In the genomic region with DNA sequence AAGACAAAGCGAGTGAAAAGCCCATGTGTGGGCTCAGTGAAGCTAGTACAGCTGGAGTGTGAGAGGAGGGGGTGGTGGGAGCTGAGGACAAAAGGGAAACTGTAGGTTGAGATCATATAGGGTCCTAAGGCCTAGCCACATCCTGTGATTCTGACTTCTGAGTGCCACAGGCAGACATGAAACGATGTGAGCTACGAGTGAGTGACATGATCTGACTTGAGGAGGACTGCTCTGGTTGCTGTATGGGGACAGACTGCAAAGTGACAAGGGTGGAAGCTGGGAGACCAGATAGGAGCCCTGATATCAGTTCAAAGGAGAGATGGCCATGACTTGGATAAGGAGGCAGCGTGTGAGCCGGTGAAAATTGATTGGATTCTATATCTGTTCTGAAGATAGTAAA, we compare ENCODE assay signal across 8 cellular contexts.
DNase-seq lines count a peak whose midpoint lies in the region; ATAC-seq, FAIRE-seq and TF ChIP-seq lines count a peak whose summit lies in the region.

No MANE protein-coding gene starts in this region.

- FAIRE-seq in D721Med (lab: Jason Lieb, UNC): no peak

- H3K9me3 Mint-ChIP-seq in T-cell: no peaks in the 10 kb centered on the region

- H3K4me3 ChIP-seq in DND-41 (ENCODE audit: low read depth in 1 of 2, low read length in 2 of 2) (peak overlapping the region in 1 of 2 experiments; percentile 48; a peak in 2 of 4 replicates), coronary artery (no peak overlapping the region), testis (no peak overlapping the region)

- no peaks in the 10 kb centered on the region for H3K27me3 Mint-ChIP-seq in T-cell

- ATAC-seq in DND-41 (ENCODE audit: insufficient read depth, low read depth) (peak; percentile 96), GM21786 (IDR thresholded peaks at IDR 0.05; ENCODE audit: unreplicated experiment) (peak; percentile 82), T-cell (replicated peaks in 1 of 4) (peak; percentile 80 to 91 (median 90))

- no peaks in the 10 kb centered on the region for H3K79me2 ChIP-seq in DND-41 (ENCODE audit: insufficient read depth, low read length)

- no peak for TF ChIP-seq CTCF in DND-41 (IDR thresholded peaks at IDR 0.05; ENCODE audit: borderline replicate concordance, extremely low read depth, low read length, poor library complexity, severe bottlenecking)
- no peak for TF ChIP-seq CTCF in coronary artery (IDR thresholded peaks at IDR 0.05)
- TF ChIP-seq CTCF in testis (IDR thresholded peaks at IDR 0.05): no peak
- TF ChIP-seq CTCF in D721Med (IDR thresholded peaks at IDR 0.05; ENCODE audit: insufficient read depth, missing control alignments): no peak

- CTCF ChIA-PET in T-cell (lab: Charles Lee): interaction anchor here in 1 of 2 donors (0.7 to 2.6 kb wide), 3 partner anchors 10 to 40 kb away, joined by 3 to 13 read pairs (median 3); no protein-coding TSS in a partner anchor

- no peak for TF ChIP-seq POLR2A in testis (IDR thresholded peaks at IDR 0.05)

- peaks cover 70 to 78% (median 77%) of the 10 kb centered on the region in 3 donors for H3K4me1 Mint-ChIP-seq in T-cell

- H3K4me3 Mint-ChIP-seq in T-cell: peak overlapping the region; percentile 73 to 81 (median 80)

- H3K36me3 Mint-ChIP-seq in T-cell: no peaks in the 10 kb centered on the region

- intact Hi-C loops in testis (cut with DNase I; ENCODE audit: low total_unique reads) (no loop called here), posterior cingulate gyrus (cut with DNase I) (no loop called here)

- H3K4me1 ChIP-seq in DND-41 (ENCODE audit: insufficient read depth, low read length) (peaks cover 44% of the 10 kb centered on the region), testis (peaks cover 60% of the 10 kb centered on the region)

- peak overlapping the region; percentile 98 to 99 for H3K27ac Mint-ChIP-seq in T-cell

- H3K36me3 ChIP-seq in DND-41 (ENCODE audit: insufficient read depth, low read length) (no peaks in the 10 kb centered on the region), testis (ENCODE audit: low read depth, missing control alignments) (no peaks in the 10 kb centered on the region)

- peak overlapping the region; percentile 55 for H3K9ac ChIP-seq in DND-41 (ENCODE audit: low read depth, low read length)

- WGBS in testis, 2 donors: 74 to 75% methylated on average over 5 of the region's 5 CpGs

- peak overlapping the region; percentile 46 for H2AFZ ChIP-seq in DND-41 (ENCODE audit: low read depth, low read length)

- H3K27ac ChIP-seq in DND-41 (ENCODE audit: low read length) (peak overlapping the region; percentile 96), coronary artery (peak overlapping the region; percentile 30 to 95), testis (no peak overlapping the region)

- H3K9me3 ChIP-seq in DND-41 (ENCODE audit: insufficient read depth, low read length, severe bottlenecking) (no peaks in the 10 kb centered on the region), testis (no peaks in the 10 kb centered on the region)

- H3K27me3 ChIP-seq in DND-41 (ENCODE audit: insufficient read depth, low read length, poor library complexity) (no peaks in the 10 kb centered on the region), testis (no peaks in the 10 kb centered on the region)

- no peaks in the 10 kb centered on the region for H4K20me1 ChIP-seq in DND-41 (ENCODE audit: insufficient read depth, low read length)

- DNase-seq in DND-41 (peak; percentile 93), T-cell (peak; percentile 25 to 71 (median 50)), coronary artery (ENCODE audit: low spot score) (no peak), testis (no peak), D721Med (ENCODE audit: insufficient read length, low spot score) (no peak), posterior cingulate gyrus (no peak), SHP77 (lab: John Stamatoyannopoulos, UW) (no peak)

- H3K4me2 ChIP-seq in DND-41 (ENCODE audit: insufficient read depth, low read length): peak overlapping the region; percentile 58

- POLR2A ChIA-PET in T-cell (lab: Charles Lee): interaction anchor here in 1 of 2 donors (0.7 to 1.6 kb wide), 3 partner anchors 9 to 44 kb away, joined by 3 to 10 read pairs (median 4); no protein-coding TSS in a partner anchor

Comparison
In these comparisons a context has a peak if more than half of its experiments do, and no peak if none do; other contexts are left out.
1. DNase-seq: peak in DND-41 (single experiment) and T-cell (34 of 34); none in coronary artery (single experiment), testis (single experiment), D721Med (single experiment), posterior cingulate gyrus (0 of 10) and SHP77 (0 of 2).
2. H3K27ac ChIP-seq: peak in DND-41 (single experiment) and coronary artery (2 of 2); none in testis (0 of 2).
3. Peak in every context shown above with its lines, with median percentiles within 50 percentile points of each other: ATAC-seq.